Comparison of ENCODE assay signal across 2 cellular contexts in genomic region chr1:5119496-5120234, GRCh38.
TF ChIP-seq lines count a peak whose summit lies in the region.

No MANE protein-coding gene starts in this region.

TF ChIP-seq in IMR-90, 13 proteins besides CTCF, POLR2A, EP300 and RAD21 (continued from another document):
- TF ChIP-seq ELK1 (IDR thresholded peaks at IDR 0.05; ENCODE audit: borderline replicate concordance, low read depth, low read length): no peak
- TF ChIP-seq MAZ (IDR thresholded peaks at IDR 0.05; ENCODE audit: borderline replicate concordance, low read depth, low read length): no peak
- no peak for TF ChIP-seq USF2 (IDR thresholded peaks at IDR 0.05; ENCODE audit: low read depth, low read length)
- no peak for TF ChIP-seq MXI1 (IDR thresholded peaks at IDR 0.05; ENCODE audit: borderline replicate concordance, low read depth, low read length)
- no peak for TF ChIP-seq NFE2L2 (IDR thresholded peaks at IDR 0.05; ENCODE audit: low read depth, low read length)
- TF ChIP-seq FOS (IDR thresholded peaks at IDR 0.05; ENCODE audit: low read depth, low read length): no peak
- no peak for TF ChIP-seq MAFK (IDR thresholded peaks at IDR 0.05; ENCODE audit: low read depth, low read length)
- TF ChIP-seq BHLHE40 (IDR thresholded peaks at IDR 0.05; ENCODE audit: low read depth, low read length): no peak
- TF ChIP-seq CEBPB (IDR thresholded peaks at IDR 0.05; ENCODE audit: low read depth, low read length): no peak
- TF ChIP-seq RFX5 (IDR thresholded peaks at IDR 0.05; ENCODE audit: low read depth, low read length): no peak
- TF ChIP-seq SMC3 (IDR thresholded peaks at IDR 0.05; ENCODE audit: low read depth, low read length): no peak
- TF ChIP-seq RCOR1 (IDR thresholded peaks at IDR 0.05; ENCODE audit: insufficient replicate concordance, low read length): no peak

TF ChIP-seq in neural cell, 6 proteins besides CTCF, POLR2A, EP300 and RAD21:
- TF ChIP-seq EZH2 (IDR thresholded peaks at IDR 0.05; ENCODE audit: borderline replicate concordance, insufficient read depth, low read length, poor library complexity, severe bottlenecking) (no peak), SMC3 (conservative IDR thresholded peaks at IDR 0.05; ENCODE audit: poor library complexity) (peak; percentile 44)
